ENCODE assay signal across 8 cellular contexts in genomic region chrX:16870095-16870860, GRCh38. TPM values are rescaled to one million over a fixed set of nuclear protein-coding genes. Genes with fewer than 3 reads are reported as not detected.
DNase-seq lines count a peak whose midpoint lies in the region; ATAC-seq and TF ChIP-seq lines count a peak whose summit lies in the region.

TSS of gene RBBP7 (minus strand) at chrX:16870362. CDS start at chrX:16870053, 309 bp downstream.

- no peaks in the 10 kb centered on the region for H3K9me3 Mint-ChIP-seq in IgD-negative memory B cell

- H3K4me1 Mint-ChIP-seq in IgD-negative memory B cell, result peaks cover 26 to 39% (median 37%) of the 10 kb centered on the region in 3 donors

- peaks cover 2% of the 10 kb centered on the region for H3K36me3 Mint-ChIP-seq in IgD-negative memory B cell

- DNase-seq in DMS 273 (lab: John Stamatoyannopoulos, UW; ENCODE audit: unreplicated experiment) (peak; percentile 96), OCI-M1 (lab: John Stamatoyannopoulos, UW) (peak; percentile 93), activated T-cell treated with anti-CD3 and anti-CD28 coated beads for 4 hours (peak; percentile 80), epithelial cell of esophagus (ENCODE audit: low read depth) (peak; percentile 88), mucosa of gallbladder (ENCODE audit: low spot score) (peak; percentile 94)
- peak; percentile 65 to 89 for DNase-seq in stimulated activated CD8-positive, alpha-beta memory T cell treated with anti-CD3 and anti-CD28 coated beads, Interleukin-4, amount 100 ng/mL, for 4 hours (ENCODE audit: low read depth in 2 of 2, low spot score in 1 of 2)

- peak; percentile 86 for ATAC-seq in GM21526 (IDR thresholded peaks at IDR 0.05; ENCODE audit: low FRiP score, unreplicated experiment)

- peaks cover 23% of the 10 kb centered on the region for H3K27me3 Mint-ChIP-seq in IgD-negative memory B cell

- H3K4me3 ChIP-seq in epithelial cell of esophagus (ENCODE audit: low read length), result peak within 1 kb of the TSS; percentile 65

- peak within 1 kb of the TSS; percentile 95 to 100 (median 98) for H3K4me3 Mint-ChIP-seq in IgD-negative memory B cell

- peak within 1 kb of the TSS; percentile 98 to 99 (median 99) for H3K27ac Mint-ChIP-seq in IgD-negative memory B cell

- no peak for TF ChIP-seq CTCF in epithelial cell of esophagus (IDR thresholded peaks at IDR 0.05; ENCODE audit: insufficient read depth, low read depth, low read length, missing control alignments)

RNA-seq across cellular contexts. Expression of gene RBBP7, which starts in this region (rescaled TPM):
- polyA plus RNA-seq in IgD-negative memory B cell, result 170 TPM
- total RNA-seq in mucosa of gallbladder, result 88.2 TPM

Comparison
In these comparisons a context has a peak if more than half of its experiments do, and no peak if none do; other contexts are left out.
1. Peak in every context shown above with its lines: DNase-seq, ATAC-seq and H3K4me3 ChIP-seq.